ENCODE assay signal across 11 cellular contexts in genomic region chr17:37476431-37477130, GRCh38. TPM values are rescaled to one million over a fixed set of nuclear protein-coding genes. Genes with fewer than 3 reads are reported as not detected.
DNase-seq lines count a peak whose midpoint lies in the region; ATAC-seq, FAIRE-seq and TF ChIP-seq lines count a peak whose summit lies in the region.
"Had no signal": no experiment of that assay in that cellular context is flagged by ENCODE, and none has a peak within 500 bp of the region (broad histone marks: within the 10 kb centered on the region; RNA-seq: fewer than 3 reads in every experiment).

No MANE protein-coding gene starts in this region.

- H3K9ac ChIP-seq in smooth muscle cell (ENCODE audit: low read depth): peak overlapping the region; percentile 72

- H3K4me3 ChIP-seq in smooth muscle cell: no peak overlapping the region

- H3K4me2 ChIP-seq in smooth muscle cell: no peak overlapping the region

- no peak for FAIRE-seq in HTR-8/SVneo (lab: Jason Lieb, UNC)

- no peak for TF ChIP-seq CTCF in smooth muscle cell (IDR thresholded peaks at IDR 0.05; ENCODE audit: borderline replicate concordance, insufficient read depth, poor library complexity, severe bottlenecking)

- H4K20me1 ChIP-seq in smooth muscle cell (ENCODE audit: low read depth): no peaks in the 10 kb centered on the region

- H3K27ac Mint-ChIP-seq in T-helper 17 cell: peak overlapping the region; percentile 43
- H3K27ac Mint-ChIP-seq: activated T-helper 1 cell treated with anti-CD3 and anti-CD28 coated beads, Interleukin-12 subunit alpha, Interleukin-12 subunit beta, Interleukin-2, Interleukin-4 antibody, amounts not matched to agents 30 ng/mL and 10 ng/mL and 1 ng/mL, durations not matched to agents 14 hours and 24 hours and 36 hours had no signal

- peaks cover 9% of the 10 kb centered on the region for H3F3A ChIP-seq in smooth muscle cell (ENCODE audit: low read depth)

- H3K27me3 ChIP-seq in smooth muscle cell (ENCODE audit: low read depth): no peaks in the 10 kb centered on the region
- H3K27me3 ChIP-seq: neutrophil had no signal

- H2AFZ ChIP-seq in smooth muscle cell (ENCODE audit: low read depth): no peak overlapping the region

- H3K79me2 ChIP-seq in smooth muscle cell (ENCODE audit: low read depth): no peaks in the 10 kb centered on the region

- H3K27me3 Mint-ChIP-seq in T-helper 17 cell: no peaks in the 10 kb centered on the region

- H3K4me1 ChIP-seq in smooth muscle cell (ENCODE audit: low read depth): no peaks in the 10 kb centered on the region

- no peak for ATAC-seq in T-helper 17 cell
- peak; percentile 85 for ATAC-seq in Right ventricle myocardium superior (ENCODE audit: poor library complexity)
- ATAC-seq in GM18511 (IDR thresholded peaks at IDR 0.05; ENCODE audit: unreplicated experiment): no peak
- ATAC-seq in GM19397 (IDR thresholded peaks at IDR 0.05; ENCODE audit: unreplicated experiment): no peak

- H3K4me3 Mint-ChIP-seq in T-helper 17 cell: no peak overlapping the region
- H3K4me3 Mint-ChIP-seq: activated T-helper 1 cell treated with anti-CD3 and anti-CD28 coated beads, Interleukin-12 subunit alpha, Interleukin-12 subunit beta, Interleukin-2, Interleukin-4 antibody, amounts not matched to agents 30 ng/mL and 10 ng/mL and 1 ng/mL, durations not matched to agents 14 hours and 24 hours and 36 hours had no signal

- H3K27ac ChIP-seq in smooth muscle cell (ENCODE audit: low read depth): peak overlapping the region; percentile 86
- H3K27ac ChIP-seq: neutrophil had no signal

- intact Hi-C loops in Right ventricle myocardium superior (cut with DNase I): no loop called here

- DNase-seq in HTR-8/SVneo (ENCODE audit: insufficient read length, low spot score): peak; percentile 64
- no peak for DNase-seq in T-helper 17 cell
- no peak for DNase-seq in Right ventricle myocardium superior
- DNase-seq in smooth muscle cell (lab: John Stamatoyannopoulos, UW; ENCODE audit: unreplicated experiment): no peak
- no peak for DNase-seq in HuH-7 (ENCODE audit: low spot score)
- DNase-seq in iPS-NIHi11 (ENCODE audit: low spot score): no peak
- DNase-seq: erythroblast had no signal

- H3K36me3 Mint-ChIP-seq in T-helper 17 cell (ENCODE audit: low read depth): peaks cover 12% of the 10 kb centered on the region

- H3K36me3 ChIP-seq in smooth muscle cell (ENCODE audit: low read depth): peaks cover 7% of the 10 kb centered on the region

- H3K9me3 ChIP-seq in T-helper 17 cell (ENCODE audit: control insufficient read depth, low read length, poor library complexity, severe bottlenecking) (no peaks in the 10 kb centered on the region), smooth muscle cell (replicated peaks; ENCODE audit: low read depth) (no peaks in the 10 kb centered on the region)
- H3K9me3 ChIP-seq: neutrophil had no signal

- H3K4me1 Mint-ChIP-seq in T-helper 17 cell: peaks cover 2% of the 10 kb centered on the region

- WGBS in smooth muscle cell (ENCODE audit: low lambda C conversion rate): 82% methylated on average over 4 of the region's 4 CpGs

RNA-seq across cellular contexts. Expression of gene DUSP14, which starts 13.1 kb away (rescaled TPM):
- total RNA-seq in T-helper 17 cell (1 to 10 TPM; 3.9 to 4.4 TPM), Right ventricle myocardium superior (19.6 TPM), smooth muscle cell (47.1 and 62.1 TPM in 2 replicates)
- polyA plus RNA-seq in smooth muscle cell: 40.4 and 59.1 TPM in 2 replicates
